14 cellular contexts compared by ENCODE assay signal in genomic region chr1:209742409-209743144, GRCh38. TPM values are rescaled to one million over a fixed set of nuclear protein-coding genes. Genes with fewer than 3 reads are reported as not detected.
A peak's percentile ranks its signal among the peaks of the same experiment; 100 is the strongest.
DNase-seq lines count a peak whose midpoint lies in the region; ATAC-seq and TF ChIP-seq lines count a peak whose summit lies in the region.
"Had no signal": no experiment of that assay in that cellular context is flagged by ENCODE, and none has a peak within 500 bp of the region (broad histone marks: within the 10 kb centered on the region; RNA-seq: fewer than 3 reads in every experiment).

No MANE protein-coding gene starts in this region.

- H3K27ac Mint-ChIP-seq in activated CD4-positive, alpha-beta T cell treated with anti-CD3 and anti-CD28 coated beads, Interleukin-2, amount 10 ng/mL, durations not matched to agents 24 days and 14 days, result peak overlapping the region; percentile 84

- H3K36me3 Mint-ChIP-seq in activated CD4-positive, alpha-beta T cell treated with anti-CD3 and anti-CD28 coated beads, Interleukin-2, amount 10 ng/mL, durations not matched to agents 24 days and 14 days (ENCODE audit: low read depth), result peaks cover 10% of the 10 kb centered on the region
- H3K36me3 Mint-ChIP-seq: brain had no signal

- H3K9me3 ChIP-seq in right lobe of liver (no peaks in the 10 kb centered on the region), testis (no peaks in the 10 kb centered on the region)
- H3K9me3 ChIP-seq: thyroid gland had no signal

- TF ChIP-seq CTCF in brain microvascular endothelial cell (IDR thresholded peaks at IDR 0.05; ENCODE audit: low read depth, low read length, missing control alignments), result no peak
- TF ChIP-seq CTCF in right lobe of liver (IDR thresholded peaks at IDR 0.05), result no peak
- no peak for TF ChIP-seq CTCF in testis (IDR thresholded peaks at IDR 0.05)

- peaks cover 0 to 27% (median 6%) of the 10 kb centered on the region in 4 donors for H3K4me1 ChIP-seq in right lobe of liver
- H3K4me1 ChIP-seq in testis, result peaks cover 35% of the 10 kb centered on the region
- H3K4me1 ChIP-seq: thyroid gland had no signal

- no peak for DNase-seq in activated CD4-positive, alpha-beta T cell treated with anti-CD3 and anti-CD28 coated beads, Interleukin-2, amount 10 ng/mL, durations not matched to agents 24 days and 14 days
- DNase-seq in activated CD4-positive, alpha-beta T cell treated with anti-CD3 and anti-CD28 coated beads, Interleukin-2, amount 50 U/mL, for 4 hours, result no peak
- DNase-seq in brain microvascular endothelial cell (peak; percentile 72), right lobe of liver (no peak), testis (no peak), Ammon's horn (ENCODE audit: low spot score) (no peak)
- no peak for DNase-seq in central memory CD4-positive, alpha-beta T cell
- DNase-seq: AML-193, H7 had no signal

- no peak overlapping the region for H3K4me3 ChIP-seq in brain microvascular endothelial cell (ENCODE audit: low read depth, low read length)
- H3K4me3 ChIP-seq in right lobe of liver, result no peak overlapping the region
- peak overlapping the region in 1 of 2 donors; percentile 29 for H3K4me3 ChIP-seq in testis
- H3K4me3 ChIP-seq: skin epidermis, thyroid gland had no signal

- H3K4me1 Mint-ChIP-seq in activated CD4-positive, alpha-beta T cell treated with anti-CD3 and anti-CD28 coated beads, Interleukin-2, amount 10 ng/mL, durations not matched to agents 24 days and 14 days, result peaks cover 48% of the 10 kb centered on the region

- H3K36me3 ChIP-seq in brain microvascular endothelial cell (replicated peaks) (no peaks in the 10 kb centered on the region), right lobe of liver (no peaks in the 10 kb centered on the region), testis (ENCODE audit: low read depth, missing control alignments) (no peaks in the 10 kb centered on the region)
- H3K36me3 ChIP-seq: thyroid gland had no signal

- intact Hi-C loops in activated CD4-positive, alpha-beta T cell treated with anti-CD3 and anti-CD28 coated beads, Interleukin-2, amount 10 ng/mL, durations not matched to agents 24 days and 14 days (cut with micrococcal nuclease), result no loop called here
- intact Hi-C loops in right lobe of liver (cut with DNase I) (loop anchor here in 1 of 2 donors (10.0 kb wide), 1 partner anchor 48 kb away; no protein-coding TSS in a partner anchor), testis (cut with DNase I; ENCODE audit: low total_unique reads) (loop anchor here (10.0 kb wide), 2 partner anchors 48 to 158 kb away; partner anchors contain the start of gene CAMK1G)

- no peaks in the 10 kb centered on the region for H3K27me3 Mint-ChIP-seq in activated CD4-positive, alpha-beta T cell treated with anti-CD3 and anti-CD28 coated beads, Interleukin-2, amount 10 ng/mL, durations not matched to agents 24 days and 14 days

- peak overlapping the region; percentile 54 for H3K27ac ChIP-seq in brain microvascular endothelial cell
- H3K27ac ChIP-seq in right lobe of liver, result peak overlapping the region; percentile 37 to 81 (median 60)
- H3K27ac ChIP-seq in testis, result peak overlapping the region; percentile 73 to 77
- H3K27ac ChIP-seq: HL-60, thyroid gland had no signal

- in situ Hi-C loops in brain microvascular endothelial cell (cut with HindIII; ENCODE audit: low pct_ligation_motif_present, low sequenced_read_pairs), result no loop called here

- TF ChIP-seq POLR2A in right lobe of liver (IDR thresholded peaks at IDR 0.05), result no peak
- no peak for TF ChIP-seq POLR2A in testis (IDR thresholded peaks at IDR 0.05)

- no peaks in the 10 kb centered on the region for H3K9me3 Mint-ChIP-seq in activated CD4-positive, alpha-beta T cell treated with anti-CD3 and anti-CD28 coated beads, Interleukin-2, amount 10 ng/mL, durations not matched to agents 24 days and 14 days
- H3K9me3 Mint-ChIP-seq: brain had no signal

- H3K27me3 ChIP-seq in brain microvascular endothelial cell (replicated peaks) (no peaks in the 10 kb centered on the region), right lobe of liver (no peaks in the 10 kb centered on the region), testis (no peaks in the 10 kb centered on the region)
- H3K27me3 ChIP-seq: thyroid gland had no signal

- WGBS in right lobe of liver (ENCODE audit: insufficient coverage, low coverage, low lambda C conversion rate, missing lambda C conversion rate), result 32% methylated on average over 7 of the region's 8 CpGs
- WGBS in testis, 2 donors, result 34 to 46% methylated on average over 8 of the region's 8 CpGs

- no peak overlapping the region for H3K4me3 Mint-ChIP-seq in activated CD4-positive, alpha-beta T cell treated with anti-CD3 and anti-CD28 coated beads, Interleukin-2, amount 10 ng/mL, durations not matched to agents 24 days and 14 days
- H3K4me3 Mint-ChIP-seq: brain had no signal

- peak; percentile 48 to 67 (median 50) for ATAC-seq in right lobe of liver
- ATAC-seq in GM19452 (IDR thresholded peaks at IDR 0.05; ENCODE audit: unreplicated experiment), result no peak

RNA-seq across cellular contexts. Expression of gene TRAF3IP3, which starts 13.3 kb away (rescaled TPM):
- total RNA-seq in activated CD4-positive, alpha-beta T cell treated with anti-CD3 and anti-CD28 coated beads, Interleukin-2, amount 10 ng/mL, durations not matched to agents 24 days and 14 days, result 392 and 394 TPM in 2 replicates
- 1 to 10 TPM in 5 of 6 experiments, under 1 TPM in 1; 0.95 to 7.7 (median 1.6) TPM for total RNA-seq in right lobe of liver
- total RNA-seq in testis, result 1 to 10 TPM in 1 of 2 donors, under 1 TPM in 1; 0.63 to 3.3 TPM
- 9.2 TPM for polyA plus RNA-seq in testis (ENCODE audit: insufficient read depth, low read depth, low replicate concordance)
- total RNA-seq: H7 had no signal

RNA-seq across cellular contexts. Expression of gene HSD11B1, which starts 37.9 kb away (rescaled TPM):
- total RNA-seq in activated CD4-positive, alpha-beta T cell treated with anti-CD3 and anti-CD28 coated beads, Interleukin-2, amount 10 ng/mL, durations not matched to agents 24 days and 14 days, result 15.1 TPM in 2 replicates
- total RNA-seq in right lobe of liver (100 to 1,000 TPM; 281 to 749 (median 512) TPM), testis (10 to 100 TPM; 17.6 to 18.0 TPM)
- polyA plus RNA-seq in testis (ENCODE audit: insufficient read depth, low read depth, low replicate concordance), result 19.5 TPM
- total RNA-seq: H7 had no signal

RNA-seq across cellular contexts. Expression of gene C1orf74, which starts 41.8 kb away (rescaled TPM):
- total RNA-seq in activated CD4-positive, alpha-beta T cell treated with anti-CD3 and anti-CD28 coated beads, Interleukin-2, amount 10 ng/mL, durations not matched to agents 24 days and 14 days, result 2.4 and 3.2 TPM in 2 replicates
- total RNA-seq in right lobe of liver (1 to 10 TPM in 3 of 6 experiments, under 1 TPM in 3; 0.81 to 1.6 (median 1.0) TPM), testis (1 to 10 TPM; 5.0 to 5.2 TPM)
- 2.6 TPM for polyA plus RNA-seq in testis (ENCODE audit: insufficient read depth, low read depth, low replicate concordance)

Comparison
In these comparisons a context has a peak if more than half of its experiments do, and no peak if none do; other contexts are left out.
1. RNA of gene TRAF3IP3, which starts 13.3 kb away (total RNA-seq): 392 to 394 TPM in activated CD4-positive, alpha-beta T cell treated with anti-CD3 and anti-CD28 coated beads, Interleukin-2, amount 10 ng/mL, durations not matched to agents 24 days and 14 days; 0.63 to 3.3 TPM in testis and 0.95 to 7.7 TPM in right lobe of liver; every median in the first group is over 10 times any median in the second.
2. RNA of gene HSD11B1, which starts 37.9 kb away (total RNA-seq): 281 to 749 TPM in right lobe of liver; 17.6 to 18.0 TPM in testis and 15.1 TPM in activated CD4-positive, alpha-beta T cell treated with anti-CD3 and anti-CD28 coated beads, Interleukin-2, amount 10 ng/mL, durations not matched to agents 24 days and 14 days; every median in the first group is over 10 times any median in the second.
3. Peak in every context shown above with its lines, with median percentiles within 50 percentile points of each other: H3K27ac ChIP-seq.